Comparison of ENCODE assay signal across 8 cellular contexts in genomic region chr16:30956601-30957455, GRCh38. TPM values are rescaled to one million over a fixed set of nuclear protein-coding genes. Genes with fewer than 3 reads are reported as not detected.
DNase-seq lines count a peak whose midpoint lies in the region; ATAC-seq and TF ChIP-seq lines count a peak whose summit lies in the region.

No MANE protein-coding gene starts in this region.

- H3K27me3 ChIP-seq in OCI-LY1 (ENCODE audit: insufficient read depth, low read length) (no peaks in the 10 kb centered on the region), mucosa of stomach (ENCODE audit: control insufficient read depth, insufficient read depth, low read length) (no peaks in the 10 kb centered on the region)

- peak overlapping the region; percentile 90 for H3K27ac ChIP-seq in OCI-LY1 (ENCODE audit: low read depth, low read length, poor library complexity, severe bottlenecking)

- H3K9ac ChIP-seq in OCI-LY1 (ENCODE audit: low read length), result peak overlapping the region; percentile 100
- peak overlapping the region; percentile 93 for H3K9ac ChIP-seq in mucosa of stomach (ENCODE audit: low read length)

- TF ChIP-seq CTCF in OCI-LY1 (IDR thresholded peaks at IDR 0.05; ENCODE audit: low read length) (peak; percentile 39), epithelial cell of proximal tubule (conservative IDR thresholded peaks at IDR 0.05; ENCODE audit: low read depth, low read length) (peak; percentile 30)

- H3K9me3 ChIP-seq in OCI-LY1 (ENCODE audit: low read length) (no peaks in the 10 kb centered on the region), mucosa of stomach (ENCODE audit: control insufficient read depth, low read length) (no peaks in the 10 kb centered on the region)

- no peaks in the 10 kb centered on the region for H4K20me1 ChIP-seq in OCI-LY1 (ENCODE audit: insufficient read depth, low read length)

- peak; percentile 90 for DNase-seq in AG20443 (ENCODE audit: low spot score)
- peak; percentile 84 for DNase-seq in HK-2 (ENCODE audit: unreplicated experiment)
- peak; percentile 88 for DNase-seq in activated T-cell treated with anti-CD3 and anti-CD28 coated beads for 4 hours
- peak; percentile 36 for DNase-seq in epithelial cell of proximal tubule (ENCODE audit: low read depth)
- DNase-seq in stimulated activated CD8-positive, alpha-beta memory T cell treated with anti-CD3 and anti-CD28 coated beads, Interleukin-7, amount 100 ng/mL, for 1 hour (ENCODE audit: low read depth in 2 of 2), result peak; percentile 68 to 79

- H3K36me3 ChIP-seq in OCI-LY1 (ENCODE audit: insufficient read depth, low read length), result peaks cover 33% of the 10 kb centered on the region
- peaks cover 5% of the 10 kb centered on the region for H3K36me3 ChIP-seq in mucosa of stomach (ENCODE audit: control insufficient read depth, insufficient read depth, low read length)

- peak; percentile 46 for ATAC-seq in GM19035 (IDR thresholded peaks at IDR 0.05; ENCODE audit: unreplicated experiment)

- 0 out of 2 replicates have a peak, but pooled peaks cover 4% of the 10 kb centered on the region for H3K79me2 ChIP-seq in OCI-LY1 (ENCODE audit: insufficient read depth, low read length)

- H3F3A ChIP-seq in OCI-LY1 (ENCODE audit: insufficient read depth, low read length), result no peaks in the 10 kb centered on the region

- no peaks in the 10 kb centered on the region for H3K9me2 ChIP-seq in OCI-LY1 (ENCODE audit: low read depth, low read length)

- peak overlapping the region; percentile 96; the same call in 1 of the 2 replicates for H2AFZ ChIP-seq in OCI-LY1 (ENCODE audit: low read length)

- H3K4me1 ChIP-seq in OCI-LY1 (ENCODE audit: insufficient read depth, low read length, severe bottlenecking), result peaks cover 18% of the 10 kb centered on the region
- H3K4me1 ChIP-seq in mucosa of stomach (ENCODE audit: control insufficient read depth, insufficient read depth, low read length), result peaks cover 14% of the 10 kb centered on the region

- H3K4me2 ChIP-seq in OCI-LY1 (ENCODE audit: low read length), result peak overlapping the region; percentile 92

- H3K4me3 ChIP-seq in OCI-LY1 (ENCODE audit: low read depth, low read length, poor library complexity, severe bottlenecking) (peak overlapping the region; percentile 86), epithelial cell of proximal tubule (ENCODE audit: low read depth, low read length) (peak overlapping the region; percentile 82), mucosa of stomach (ENCODE audit: low read length) (peak overlapping the region; percentile 87)

RNA-seq across cellular contexts. Expression of gene SETD1A, which starts 0.7 kb away (rescaled TPM):
- total RNA-seq in epithelial cell of proximal tubule, result 4.7 and 5.5 TPM in 2 replicates

RNA-seq across cellular contexts. Expression of gene ORAI3, which starts 8.0 kb away (rescaled TPM):
- total RNA-seq in epithelial cell of proximal tubule, result 10.4 and 37.6 TPM in 2 replicates

RNA-seq across cellular contexts. Expression of gene HSD3B7, which starts 28.2 kb away (rescaled TPM):
- 22.9 and 24.2 TPM in 2 replicates for total RNA-seq in epithelial cell of proximal tubule

RNA-seq across cellular contexts. Expression of gene FBXL19, which starts 33.5 kb away (rescaled TPM):
- total RNA-seq in epithelial cell of proximal tubule, result 35.6 and 65.3 TPM in 2 replicates

RNA-seq across cellular contexts. Expression of gene STX1B, which starts 53.6 kb away (rescaled TPM):
- total RNA-seq in epithelial cell of proximal tubule, result 0.40 and 0.58 TPM in 2 replicates

Comparison
In these comparisons a context has a peak if more than half of its experiments do, and no peak if none do; other contexts are left out.
1. Peak in every context shown above with its lines: DNase-seq, ATAC-seq, H3K4me3 ChIP-seq and H3K27ac ChIP-seq.
2. DNase-seq: peak in every context shown above with its lines; median percentile 90 in AG20443; 88 in activated T-cell treated with anti-CD3 and anti-CD28 coated beads for 4 hours; 84 in HK-2; 74 in stimulated activated CD8-positive, alpha-beta memory T cell treated with anti-CD3 and anti-CD28 coated beads, Interleukin-7, amount 100 ng/mL, for 1 hour; 36 in epithelial cell of proximal tubule.